23 cellular contexts compared by ENCODE assay signal in genomic region chr14:21985081-21985480, GRCh38.
"Had no signal": no experiment of that assay in that cellular context is flagged by ENCODE, and none has a peak within 500 bp of the region (broad histone marks: within the 10 kb centered on the region; RNA-seq: fewer than 3 reads in every experiment).

No MANE protein-coding gene starts in this region.

- H3K9me3 ChIP-seq: breast epithelium, mucosa of descending colon, neutrophil, testis, transverse colon had no signal

- H3K4me3 ChIP-seq: breast epithelium, esophagus muscularis mucosa, heart right ventricle, left ventricle myocardium inferior, lung, mucosa of descending colon, skin epidermis, testis, transverse colon had no signal

- ATAC-seq: heart right ventricle; mucosa of descending colon; natural killer cell treated with Interleukin-12 subunit alpha and Interleukin-12 subunit beta and Interleukin-15 and Interleukin-18, amount 100 ng/mL, for 72 hours; sciatic nerve had no signal

- H3K27ac ChIP-seq: breast epithelium, esophagus muscularis mucosa, heart right ventricle, left ventricle myocardium inferior, neutrophil, skin epidermis, testis, transverse colon, VCaP had no signal

- H3K4me1 ChIP-seq: breast epithelium, esophagus muscularis mucosa, heart right ventricle, left ventricle myocardium inferior, testis, transverse colon had no signal

- H3K27me3 ChIP-seq: esophagus muscularis mucosa, neutrophil, testis, transverse colon had no signal

- DNase-seq: activated CD4-positive, alpha-beta T cell treated with anti-CD3 and anti-CD28 coated beads for 4 hours; activated CD4-positive, alpha-beta T cell treated with anti-CD3 and anti-CD28 coated beads, Interleukin-2, amount 50 U/mL, for 4 hours; activated CD8-positive, alpha-beta memory T cell treated with anti-CD3 and anti-CD28 coated beads, Interleukin-2, amount 50 U/mL, for 48 hours; activated naive CD4-positive, alpha-beta T cell; activated T-cell treated with anti-CD3 and anti-CD28 coated beads, Interleukin-2, amount 50 U/mL, for 24 hours; endodermal cell; foreskin melanocyte; heart right ventricle; left ventricle myocardium inferior; mucosa of descending colon; stimulated activated CD4-positive, alpha-beta T cell treated with anti-CD3 and anti-CD28 coated beads, Interleukin-1b, Interleukin-23, amount 100 ng/mL, for 48 hours; stimulated activated naive CD4-positive, alpha-beta T cell treated with Interleukin-2 at 50 U/mL for 16 hours; T-helper 1 cell; testis; transverse colon had no signal

- H3K36me3 ChIP-seq: breast epithelium, esophagus muscularis mucosa, heart right ventricle, left ventricle myocardium inferior, neutrophil, transverse colon had no signal
